In genomic region chr13:97125810-97126738, GRCh38 we compare ENCODE assay signal across 8 cellular contexts.
DNase-seq lines count a peak whose midpoint lies in the region; ATAC-seq and TF ChIP-seq lines count a peak whose summit lies in the region.

No MANE protein-coding gene starts in this region.

- TF ChIP-seq CTCF in A673 (conservative IDR thresholded peaks at IDR 0.05; ENCODE audit: low read depth, low read length) (no peak), testis (IDR thresholded peaks at IDR 0.05) (no peak), ascending aorta (IDR thresholded peaks at IDR 0.05) (no peak)

- no peak for TF ChIP-seq POLR2A in testis (IDR thresholded peaks at IDR 0.05)

- CTCF ChIA-PET in A673 (lab: Charles Lee), result interaction anchor here (1.4 to 2.1 kb wide), 2 partner anchors 15 to 16 kb away, joined by 4 to 18 read pairs; no protein-coding TSS in a partner anchor

- H3K27me3 ChIP-seq in A673 (replicated peaks; ENCODE audit: insufficient read depth, low read depth, low read length, poor library complexity) (no peaks in the 10 kb centered on the region), testis (no peaks in the 10 kb centered on the region), ascending aorta (no peaks in the 10 kb centered on the region)

- peak; percentile 95 for ATAC-seq in GM18858 (IDR thresholded peaks at IDR 0.05; ENCODE audit: unreplicated experiment)
- ATAC-seq in HG02885 (IDR thresholded peaks at IDR 0.05; ENCODE audit: poor library complexity, unreplicated experiment), result peak; percentile 95

- peak; percentile 66 for DNase-seq in A673 (ENCODE audit: low spot score)
- DNase-seq in NOMO-1 (lab: John Stamatoyannopoulos, UW; ENCODE audit: unreplicated experiment in 2 of 2), result peak; percentile 71 to 83
- peak; percentile 25 for DNase-seq in glomerular visceral epithelial cell (ENCODE audit: extremely low spot score)
- no peak for DNase-seq in testis
- DNase-seq in ascending aorta (ENCODE audit: low spot score in 2 of 2), result no peak
- DNase-seq in NCI-H2029 (lab: John Stamatoyannopoulos, UW), result no peak

- POLR2A ChIA-PET in A673 (lab: Charles Lee; ENCODE audit: low non-redundant PET), result no interaction called here

- no TSS peak for BruUV-seq in A673 (replicated peaks; lab: Mats Ljungman, UMichigan)

- intact Hi-C loops in A673 (cut with micrococcal nuclease; ENCODE audit: unreplicated experiment), result loop anchor here (5.0 kb wide), 1 partner anchor 96 kb away; the partner anchor contains the start of gene MBNL2
- intact Hi-C loops in testis (cut with DNase I; ENCODE audit: low total_unique reads), result no loop called here
- intact Hi-C loops in ascending aorta (cut with DNase I), result no loop called here

- H3K27ac ChIP-seq in A673 (ENCODE audit: low read depth, low read length, poor library complexity, severe bottlenecking) (peak overlapping the region; percentile 24), testis (peak overlapping the region; percentile 42 to 61), ascending aorta (no peak overlapping the region)

- H3K9me3 ChIP-seq in A673 (ENCODE audit: low read depth, low read length, poor library complexity, severe bottlenecking), result no peaks in the 10 kb centered on the region
- no peaks in the 10 kb centered on the region for H3K9me3 ChIP-seq in testis
- H3K9me3 ChIP-seq in ascending aorta, result no peaks in the 10 kb centered on the region

- H3K36me3 ChIP-seq in A673 (ENCODE audit: insufficient read depth, low read length, poor library complexity, severe bottlenecking) (no peaks in the 10 kb centered on the region), testis (ENCODE audit: low read depth, missing control alignments) (no peaks in the 10 kb centered on the region), ascending aorta (no peaks in the 10 kb centered on the region)

- H3K4me3 ChIP-seq in A673 (ENCODE audit: low read depth, low read length, poor library complexity, severe bottlenecking) (no peak overlapping the region), testis (no peak overlapping the region), ascending aorta (no peak overlapping the region)

- H3K4me1 ChIP-seq in A673 (ENCODE audit: insufficient read depth, low read length, poor library complexity, severe bottlenecking), result peaks cover 25% of the 10 kb centered on the region
- H3K4me1 ChIP-seq in testis, result peaks cover 44% of the 10 kb centered on the region
- H3K4me1 ChIP-seq in ascending aorta, result peaks cover 0 to 12% of the 10 kb centered on the region in 2 donors

- WGBS in testis, 2 donors, result 73 to 75% methylated on average over 13 of the region's 13 CpGs

Comparison
In these comparisons a context has a peak if more than half of its experiments do, and no peak if none do; other contexts are left out.
1. DNase-seq: peak in A673 (single experiment), NOMO-1 (2 of 2) and glomerular visceral epithelial cell (single experiment); none in testis (single experiment), ascending aorta (0 of 2) and NCI-H2029 (single experiment).
2. H3K27ac ChIP-seq: peak in A673 (single experiment) and testis (2 of 2); none in ascending aorta (0 of 2).